In genomic region chr3:191795196-191795595, GRCh38 we compare ENCODE assay signal across 29 cellular contexts.
"Had no signal": no experiment of that assay in that cellular context is flagged by ENCODE, and none has a peak within 500 bp of the region (broad histone marks: within the 10 kb centered on the region; RNA-seq: fewer than 3 reads in every experiment).

No MANE protein-coding gene starts in this region.

- H3K4me1 ChIP-seq: esophagus muscularis mucosa, foreskin keratinocyte, gastroesophageal sphincter, heart right ventricle, pancreas, stomach, thyroid gland, vagina had no signal

- H3K4me3 Mint-ChIP-seq: mesothelial cell of epicardium; naive B cell; natural killer cell treated with Interleukin-12 subunit alpha and Interleukin-12 subunit beta and Interleukin-15 and Interleukin-18, amount 100 ng/mL, for 72 hours; neural crest cell; stimulated activated effector memory CD8-positive, alpha-beta T cell treated with anti-CD3 and anti-CD28 coated beads, Interleukin-12 subunit alpha, Interleukin-12 subunit beta, amount 100 ng/mL, for 72 hours had no signal

- H3K9me3 ChIP-seq: esophagus muscularis mucosa, neutrophil, pancreas, thyroid gland, vagina had no signal

- H3K4me3 ChIP-seq: coronary artery, esophagus muscularis mucosa, gastroesophageal sphincter, heart right ventricle, lung, mucosa of descending colon, pancreas, stomach, thyroid gland, vagina had no signal

- H3K27me3 ChIP-seq: esophagus muscularis mucosa, foreskin keratinocyte, gastroesophageal sphincter, heart right ventricle, neutrophil, pancreas, stomach, thyroid gland, vagina had no signal

- ATAC-seq: foreskin keratinocyte; gastroesophageal sphincter; heart right ventricle; left colon; left ventricle myocardium superior; mucosa of descending colon; natural killer cell treated with Interleukin-12 subunit alpha and Interleukin-12 subunit beta and Interleukin-15 and Interleukin-18, amount 100 ng/mL, for 72 hours; pancreas; sciatic nerve; stimulated activated effector memory CD8-positive, alpha-beta T cell treated with anti-CD3 and anti-CD28 coated beads, Interleukin-12 subunit alpha, Interleukin-12 subunit beta, amount 100 ng/mL, for 72 hours had no signal

- H3K36me3 ChIP-seq: esophagus muscularis mucosa, gastroesophageal sphincter, heart right ventricle, neutrophil, pancreas, stomach, thyroid gland, vagina had no signal

- H3K4me1 Mint-ChIP-seq: mesothelial cell of epicardium; naive B cell; neural crest cell; stimulated activated effector memory CD8-positive, alpha-beta T cell treated with anti-CD3 and anti-CD28 coated beads, Interleukin-12 subunit alpha, Interleukin-12 subunit beta, amount 100 ng/mL, for 72 hours had no signal

- H3K27ac Mint-ChIP-seq: mesothelial cell of epicardium; naive B cell; natural killer cell treated with Interleukin-12 subunit alpha and Interleukin-12 subunit beta and Interleukin-15 and Interleukin-18, amount 100 ng/mL, for 72 hours; stimulated activated effector memory CD8-positive, alpha-beta T cell treated with anti-CD3 and anti-CD28 coated beads, Interleukin-12 subunit alpha, Interleukin-12 subunit beta, amount 100 ng/mL, for 72 hours had no signal

- DNase-seq: dermis blood vessel endothelial cell; effector memory CD4-positive, alpha-beta T cell; foreskin keratinocyte; glutamatergic neuron; heart right ventricle; hippocampal formation; kidney glomerular epithelial cell; left colon; left ventricle myocardium superior; mesenchymal stem cell; mucosa of descending colon; naive B cell; pancreas; stimulated activated CD4-positive, alpha-beta T cell treated with anti-CD3 and anti-CD28 coated beads, Interleukin-2, amount 100 ng/mL, for 24 hours; stimulated activated CD4-positive, alpha-beta T cell treated with anti-CD3 and anti-CD28 coated beads, Interleukin-4, amount 100 ng/mL, for 24 hours; stimulated activated naive CD4-positive, alpha-beta T cell treated with Interleukin-2 at 50 U/mL for 16 hours; stomach; thyroid gland had no signal

- H3K27ac ChIP-seq: coronary artery, esophagus muscularis mucosa, foreskin keratinocyte, gastroesophageal sphincter, heart right ventricle, neutrophil, pancreas, stomach, thyroid gland, vagina had no signal

- H3K27me3 Mint-ChIP-seq: naive B cell; natural killer cell treated with Interleukin-12 subunit alpha and Interleukin-12 subunit beta and Interleukin-15 and Interleukin-18, amount 100 ng/mL, for 72 hours had no signal

- H3K36me3 Mint-ChIP-seq: mesothelial cell of epicardium; naive B cell; stimulated activated effector memory CD8-positive, alpha-beta T cell treated with anti-CD3 and anti-CD28 coated beads, Interleukin-12 subunit alpha, Interleukin-12 subunit beta, amount 100 ng/mL, for 72 hours had no signal
